ENCODE assay signal across 1 cellular context in the genomic region with DNA sequence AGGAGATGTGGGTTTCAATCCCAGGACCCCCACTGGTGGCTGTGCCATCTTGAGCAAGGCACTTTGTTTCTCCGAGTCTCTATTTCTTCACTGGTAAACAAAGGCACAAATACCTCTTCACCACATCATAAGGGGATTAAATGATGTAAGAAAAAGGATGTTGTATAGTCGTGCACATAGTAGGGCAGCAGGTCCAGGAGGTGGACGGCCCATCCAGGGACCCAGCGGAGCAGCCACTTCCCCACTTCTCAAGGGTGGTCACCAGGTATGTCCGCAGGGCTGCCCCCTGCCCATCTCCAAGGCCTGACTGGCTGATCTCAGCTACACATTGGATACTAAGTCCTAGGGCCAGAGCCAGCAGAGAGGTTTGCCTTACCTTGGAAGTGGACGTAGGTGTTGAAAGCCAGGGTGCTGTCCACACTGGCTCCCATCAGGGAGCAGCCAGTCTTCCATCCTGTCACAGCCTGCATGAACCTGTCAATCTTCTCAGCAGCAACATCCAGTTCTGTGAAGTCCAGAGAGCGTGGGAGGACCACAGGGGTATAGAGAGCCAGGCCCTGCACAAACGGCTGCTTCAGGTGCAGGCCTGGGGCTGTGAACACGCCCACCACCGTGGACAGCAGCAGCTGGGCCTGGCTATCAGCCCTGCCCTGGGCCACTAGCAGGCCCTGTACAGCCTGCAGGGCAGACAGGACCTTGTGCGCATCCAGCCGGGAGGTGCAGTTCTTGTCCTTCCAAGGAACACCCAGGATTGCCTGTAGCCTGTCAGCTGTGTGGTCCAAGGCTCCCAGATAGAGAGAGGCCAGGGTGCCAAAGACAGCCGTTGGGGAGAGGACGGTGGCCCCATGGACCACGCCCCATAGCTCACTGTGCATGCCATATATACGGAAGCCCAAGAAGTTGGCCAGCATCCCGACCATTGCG.
A peak's percentile ranks its signal among the peaks of the same experiment; 100 is the strongest.
TF ChIP-seq lines count a peak whose summit lies in the region.

No MANE protein-coding gene starts in this region.

TF ChIP-seq in HepG2, 621 proteins besides CTCF, POLR2A, EP300 and RAD21 (continued from another document and continues in another):
- TF ChIP-seq, protein P1, sequence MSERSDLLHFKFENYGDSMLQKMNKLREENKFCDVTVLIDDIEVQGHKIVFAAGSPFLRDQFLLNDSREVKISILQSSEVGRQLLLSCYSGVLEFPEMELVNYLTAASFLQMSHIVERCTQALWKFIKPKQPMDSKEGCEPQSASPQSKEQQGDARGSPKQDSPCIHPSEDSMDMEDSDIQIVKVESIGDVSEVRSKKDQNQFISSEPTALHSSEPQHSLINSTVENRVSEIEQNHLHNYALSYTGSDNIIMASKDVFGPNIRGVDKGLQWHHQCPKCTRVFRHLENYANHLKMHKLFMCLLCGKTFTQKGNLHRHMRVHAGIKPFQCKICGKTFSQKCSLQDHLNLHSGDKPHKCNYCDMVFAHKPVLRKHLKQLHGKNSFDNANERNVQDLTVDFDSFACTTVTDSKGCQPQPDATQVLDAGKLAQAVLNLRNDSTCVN (CRISPR knock-in tag; IDR thresholded peaks at IDR 0.05; ENCODE audit: borderline replicate concordance): no peak
- TF ChIP-seq ZNF274 (CRISPR knock-in tag; IDR thresholded peaks at IDR 0.05): no peak
- TF ChIP-seq SAFB2 (CRISPR knock-in tag; IDR thresholded peaks at IDR 0.05; ENCODE audit: borderline replicate concordance, low read depth): no peak; the same call in 1 of the 2 replicates
- TF ChIP-seq, protein P2, sequence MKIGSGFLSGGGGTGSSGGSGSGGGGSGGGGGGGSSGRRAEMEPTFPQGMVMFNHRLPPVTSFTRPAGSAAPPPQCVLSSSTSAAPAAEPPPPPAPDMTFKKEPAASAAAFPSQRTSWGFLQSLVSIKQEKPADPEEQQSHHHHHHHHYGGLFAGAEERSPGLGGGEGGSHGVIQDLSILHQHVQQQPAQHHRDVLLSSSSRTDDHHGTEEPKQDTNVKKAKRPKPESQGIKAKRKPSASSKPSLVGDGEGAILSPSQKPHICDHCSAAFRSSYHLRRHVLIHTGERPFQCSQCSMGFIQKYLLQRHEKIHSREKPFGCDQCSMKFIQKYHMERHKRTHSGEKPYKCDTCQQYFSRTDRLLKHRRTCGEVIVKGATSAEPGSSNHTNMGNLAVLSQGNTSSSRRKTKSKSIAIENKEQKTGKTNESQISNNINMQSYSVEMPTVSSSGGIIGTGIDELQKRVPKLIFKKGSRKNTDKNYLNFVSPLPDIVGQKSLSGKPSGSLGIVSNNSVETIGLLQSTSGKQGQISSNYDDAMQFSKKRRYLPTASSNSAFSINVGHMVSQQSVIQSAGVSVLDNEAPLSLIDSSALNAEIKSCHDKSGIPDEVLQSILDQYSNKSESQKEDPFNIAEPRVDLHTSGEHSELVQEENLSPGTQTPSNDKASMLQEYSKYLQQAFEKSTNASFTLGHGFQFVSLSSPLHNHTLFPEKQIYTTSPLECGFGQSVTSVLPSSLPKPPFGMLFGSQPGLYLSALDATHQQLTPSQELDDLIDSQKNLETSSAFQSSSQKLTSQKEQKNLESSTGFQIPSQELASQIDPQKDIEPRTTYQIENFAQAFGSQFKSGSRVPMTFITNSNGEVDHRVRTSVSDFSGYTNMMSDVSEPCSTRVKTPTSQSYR (CRISPR knock-in tag; IDR thresholded peaks at IDR 0.05; ENCODE audit: borderline replicate concordance): no peak
- no peak for TF ChIP-seq ZC3H4 (CRISPR knock-in tag; IDR thresholded peaks at IDR 0.05; ENCODE audit: borderline replicate concordance)
- TF ChIP-seq ZNF772 (CRISPR knock-in tag; IDR thresholded peaks at IDR 0.05): no peak
- TF ChIP-seq ZNF766 (CRISPR knock-in tag; IDR thresholded peaks at IDR 0.05; ENCODE audit: borderline replicate concordance): no peak
- TF ChIP-seq CEBPB (IDR thresholded peaks at IDR 0.05; ENCODE audit: borderline replicate concordance, low read depth, low read length): no peak
- peak; percentile 7; the same call in 1 of the 2 replicates for TF ChIP-seq ZSCAN25 (CRISPR knock-in tag; IDR thresholded peaks at IDR 0.05)
- no peak for TF ChIP-seq EED (CRISPR knock-in tag; IDR thresholded peaks at IDR 0.05)
- TF ChIP-seq, protein P3, sequence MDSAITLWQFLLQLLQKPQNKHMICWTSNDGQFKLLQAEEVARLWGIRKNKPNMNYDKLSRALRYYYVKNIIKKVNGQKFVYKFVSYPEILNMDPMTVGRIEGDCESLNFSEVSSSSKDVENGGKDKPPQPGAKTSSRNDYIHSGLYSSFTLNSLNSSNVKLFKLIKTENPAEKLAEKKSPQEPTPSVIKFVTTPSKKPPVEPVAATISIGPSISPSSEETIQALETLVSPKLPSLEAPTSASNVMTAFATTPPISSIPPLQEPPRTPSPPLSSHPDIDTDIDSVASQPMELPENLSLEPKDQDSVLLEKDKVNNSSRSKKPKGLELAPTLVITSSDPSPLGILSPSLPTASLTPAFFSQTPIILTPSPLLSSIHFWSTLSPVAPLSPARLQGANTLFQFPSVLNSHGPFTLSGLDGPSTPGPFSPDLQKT (CRISPR knock-in tag; IDR thresholded peaks at IDR 0.05; ENCODE audit: borderline replicate concordance): no peak
- TF ChIP-seq, protein P4, sequence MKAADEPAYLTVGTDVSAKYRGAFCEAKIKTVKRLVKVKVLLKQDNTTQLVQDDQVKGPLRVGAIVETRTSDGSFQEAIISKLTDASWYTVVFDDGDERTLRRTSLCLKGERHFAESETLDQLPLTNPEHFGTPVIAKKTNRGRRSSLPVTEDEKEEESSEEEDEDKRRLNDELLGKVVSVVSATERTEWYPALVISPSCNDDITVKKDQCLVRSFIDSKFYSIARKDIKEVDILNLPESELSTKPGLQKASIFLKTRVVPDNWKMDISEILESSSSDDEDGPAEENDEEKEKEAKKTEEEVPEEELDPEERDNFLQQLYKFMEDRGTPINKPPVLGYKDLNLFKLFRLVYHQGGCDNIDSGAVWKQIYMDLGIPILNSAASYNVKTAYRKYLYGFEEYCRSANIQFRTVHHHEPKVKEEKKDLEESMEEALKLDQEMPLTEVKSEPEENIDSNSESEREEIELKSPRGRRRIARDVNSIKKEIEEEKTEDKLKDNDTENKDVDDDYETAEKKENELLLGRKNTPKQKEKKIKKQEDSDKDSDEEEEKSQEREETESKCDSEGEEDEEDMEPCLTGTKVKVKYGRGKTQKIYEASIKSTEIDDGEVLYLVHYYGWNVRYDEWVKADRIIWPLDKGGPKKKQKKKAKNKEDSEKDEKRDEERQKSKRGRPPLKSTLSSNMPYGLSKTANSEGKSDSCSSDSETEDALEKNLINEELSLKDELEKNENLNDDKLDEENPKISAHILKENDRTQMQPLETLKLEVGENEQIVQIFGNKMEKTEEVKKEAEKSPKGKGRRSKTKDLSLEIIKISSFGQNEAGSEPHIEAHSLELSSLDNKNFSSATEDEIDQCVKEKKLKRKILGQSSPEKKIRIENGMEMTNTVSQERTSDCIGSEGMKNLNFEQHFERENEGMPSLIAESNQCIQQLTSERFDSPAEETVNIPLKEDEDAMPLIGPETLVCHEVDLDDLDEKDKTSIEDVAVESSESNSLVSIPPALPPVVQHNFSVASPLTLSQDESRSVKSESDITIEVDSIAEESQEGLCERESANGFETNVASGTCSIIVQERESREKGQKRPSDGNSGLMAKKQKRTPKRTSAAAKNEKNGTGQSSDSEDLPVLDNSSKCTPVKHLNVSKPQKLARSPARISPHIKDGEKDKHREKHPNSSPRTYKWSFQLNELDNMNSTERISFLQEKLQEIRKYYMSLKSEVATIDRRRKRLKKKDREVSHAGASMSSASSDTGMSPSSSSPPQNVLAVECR (CRISPR knock-in tag; IDR thresholded peaks at IDR 0.05; ENCODE audit: borderline replicate concordance): peak; percentile 81
- TF ChIP-seq, protein P5, sequence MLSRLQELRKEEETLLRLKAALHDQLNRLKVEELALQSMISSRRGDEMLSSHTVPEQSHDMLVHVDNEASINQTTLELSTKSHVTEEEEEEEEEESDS (CRISPR knock-in tag; IDR thresholded peaks at IDR 0.05; ENCODE audit: borderline replicate concordance): 0 out of 2 replicates have a peak, but pooled peaks have one; percentile 24
- no peak for TF ChIP-seq ZNF7 (CRISPR knock-in tag; IDR thresholded peaks at IDR 0.05)
- TF ChIP-seq DPF2 (CRISPR knock-in tag; IDR thresholded peaks at IDR 0.05; ENCODE audit: borderline replicate concordance, low read depth): 0 out of 2 replicates have a peak, but pooled peaks have one; percentile 30
- TF ChIP-seq ZNF768 (CRISPR knock-in tag; IDR thresholded peaks at IDR 0.05): peak; percentile 16; the same call in 1 of the 2 replicates
- 0 out of 2 replicates have a peak, but pooled peaks have one; percentile 20 for TF ChIP-seq ETV5 (CRISPR knock-in tag; IDR thresholded peaks at IDR 0.05; ENCODE audit: borderline replicate concordance)
- peak; percentile 84; the same call in 1 of the 2 replicates for TF ChIP-seq KLF12 (CRISPR knock-in tag; IDR thresholded peaks at IDR 0.05; ENCODE audit: borderline replicate concordance)
- TF ChIP-seq BHLHE40 (IDR thresholded peaks at IDR 0.05; ENCODE audit: low read length): no peak
- no peak for TF ChIP-seq U2AF2 (IDR thresholded peaks at IDR 0.05; ENCODE audit: low read depth, low read length)
- TF ChIP-seq, protein P6, sequence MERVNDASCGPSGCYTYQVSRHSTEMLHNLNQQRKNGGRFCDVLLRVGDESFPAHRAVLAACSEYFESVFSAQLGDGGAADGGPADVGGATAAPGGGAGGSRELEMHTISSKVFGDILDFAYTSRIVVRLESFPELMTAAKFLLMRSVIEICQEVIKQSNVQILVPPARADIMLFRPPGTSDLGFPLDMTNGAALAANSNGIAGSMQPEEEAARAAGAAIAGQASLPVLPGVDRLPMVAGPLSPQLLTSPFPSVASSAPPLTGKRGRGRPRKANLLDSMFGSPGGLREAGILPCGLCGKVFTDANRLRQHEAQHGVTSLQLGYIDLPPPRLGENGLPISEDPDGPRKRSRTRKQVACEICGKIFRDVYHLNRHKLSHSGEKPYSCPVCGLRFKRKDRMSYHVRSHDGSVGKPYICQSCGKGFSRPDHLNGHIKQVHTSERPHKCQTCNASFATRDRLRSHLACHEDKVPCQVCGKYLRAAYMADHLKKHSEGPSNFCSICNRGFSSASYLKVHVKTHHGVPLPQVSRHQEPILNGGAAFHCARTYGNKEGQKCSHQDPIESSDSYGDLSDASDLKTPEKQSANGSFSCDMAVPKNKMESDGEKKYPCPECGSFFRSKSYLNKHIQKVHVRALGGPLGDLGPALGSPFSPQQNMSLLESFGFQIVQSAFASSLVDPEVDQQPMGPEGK (CRISPR knock-in tag; IDR thresholded peaks at IDR 0.05): no peak
- TF ChIP-seq, protein P7, sequence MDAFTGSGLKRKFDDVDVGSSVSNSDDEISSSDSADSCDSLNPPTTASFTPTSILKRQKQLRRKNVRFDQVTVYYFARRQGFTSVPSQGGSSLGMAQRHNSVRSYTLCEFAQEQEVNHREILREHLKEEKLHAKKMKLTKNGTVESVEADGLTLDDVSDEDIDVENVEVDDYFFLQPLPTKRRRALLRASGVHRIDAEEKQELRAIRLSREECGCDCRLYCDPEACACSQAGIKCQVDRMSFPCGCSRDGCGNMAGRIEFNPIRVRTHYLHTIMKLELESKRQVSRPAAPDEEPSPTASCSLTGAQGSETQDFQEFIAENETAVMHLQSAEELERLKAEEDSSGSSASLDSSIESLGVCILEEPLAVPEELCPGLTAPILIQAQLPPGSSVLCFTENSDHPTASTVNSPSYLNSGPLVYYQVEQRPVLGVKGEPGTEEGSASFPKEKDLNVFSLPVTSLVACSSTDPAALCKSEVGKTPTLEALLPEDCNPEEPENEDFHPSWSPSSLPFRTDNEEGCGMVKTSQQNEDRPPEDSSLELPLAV (CRISPR knock-in tag; conservative IDR thresholded peaks at IDR 0.05; ENCODE audit: low read depth): no peak
- TF ChIP-seq IRX3 (CRISPR knock-in tag; IDR thresholded peaks at IDR 0.05; ENCODE audit: borderline replicate concordance, low read depth): 0 out of 2 replicates have a peak, but pooled peaks have one; percentile 27
- 0 out of 2 replicates have a peak, but pooled peaks have one; percentile 47 for TF ChIP-seq SIN3A (IDR thresholded peaks at IDR 0.05; ENCODE audit: borderline replicate concordance, low read depth, low read length)
- TF ChIP-seq MEIS2 (CRISPR knock-in tag; IDR thresholded peaks at IDR 0.05): 0 out of 2 replicates have a peak, but pooled peaks have one; percentile 22
- TF ChIP-seq TBP (CRISPR knock-in tag; IDR thresholded peaks at IDR 0.05): no peak
- TF ChIP-seq ZC3H13 (CRISPR knock-in tag; IDR thresholded peaks at IDR 0.05): peak; percentile 90
- TF ChIP-seq MED1 (CRISPR knock-in tag; IDR thresholded peaks at IDR 0.05): peak; percentile 33; the same call in 1 of the 2 replicates
- TF ChIP-seq NPAS2 (CRISPR knock-in tag; IDR thresholded peaks at IDR 0.05; ENCODE audit: borderline replicate concordance): no peak
- TF ChIP-seq HIVEP1 (CRISPR knock-in tag; IDR thresholded peaks at IDR 0.05): peak; percentile 40
- TF ChIP-seq PHB2 (IDR thresholded peaks at IDR 0.05; ENCODE audit: partially characterized antibody): no peak
- peak; percentile 22; the same call in 1 of the 2 replicates for TF ChIP-seq TSC22D2 (CRISPR knock-in tag; IDR thresholded peaks at IDR 0.05; ENCODE audit: borderline replicate concordance)
- TF ChIP-seq ZNF564 (CRISPR knock-in tag; IDR thresholded peaks at IDR 0.05): 0 out of 2 replicates have a peak, but pooled peaks have one; percentile 39
- TF ChIP-seq, protein P8, sequence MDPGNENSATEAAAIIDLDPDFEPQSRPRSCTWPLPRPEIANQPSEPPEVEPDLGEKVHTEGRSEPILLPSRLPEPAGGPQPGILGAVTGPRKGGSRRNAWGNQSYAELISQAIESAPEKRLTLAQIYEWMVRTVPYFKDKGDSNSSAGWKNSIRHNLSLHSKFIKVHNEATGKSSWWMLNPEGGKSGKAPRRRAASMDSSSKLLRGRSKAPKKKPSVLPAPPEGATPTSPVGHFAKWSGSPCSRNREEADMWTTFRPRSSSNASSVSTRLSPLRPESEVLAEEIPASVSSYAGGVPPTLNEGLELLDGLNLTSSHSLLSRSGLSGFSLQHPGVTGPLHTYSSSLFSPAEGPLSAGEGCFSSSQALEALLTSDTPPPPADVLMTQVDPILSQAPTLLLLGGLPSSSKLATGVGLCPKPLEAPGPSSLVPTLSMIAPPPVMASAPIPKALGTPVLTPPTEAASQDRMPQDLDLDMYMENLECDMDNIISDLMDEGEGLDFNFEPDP (CRISPR knock-in tag; conservative IDR thresholded peaks at IDR 0.05): no peak
- TF ChIP-seq, protein P9, sequence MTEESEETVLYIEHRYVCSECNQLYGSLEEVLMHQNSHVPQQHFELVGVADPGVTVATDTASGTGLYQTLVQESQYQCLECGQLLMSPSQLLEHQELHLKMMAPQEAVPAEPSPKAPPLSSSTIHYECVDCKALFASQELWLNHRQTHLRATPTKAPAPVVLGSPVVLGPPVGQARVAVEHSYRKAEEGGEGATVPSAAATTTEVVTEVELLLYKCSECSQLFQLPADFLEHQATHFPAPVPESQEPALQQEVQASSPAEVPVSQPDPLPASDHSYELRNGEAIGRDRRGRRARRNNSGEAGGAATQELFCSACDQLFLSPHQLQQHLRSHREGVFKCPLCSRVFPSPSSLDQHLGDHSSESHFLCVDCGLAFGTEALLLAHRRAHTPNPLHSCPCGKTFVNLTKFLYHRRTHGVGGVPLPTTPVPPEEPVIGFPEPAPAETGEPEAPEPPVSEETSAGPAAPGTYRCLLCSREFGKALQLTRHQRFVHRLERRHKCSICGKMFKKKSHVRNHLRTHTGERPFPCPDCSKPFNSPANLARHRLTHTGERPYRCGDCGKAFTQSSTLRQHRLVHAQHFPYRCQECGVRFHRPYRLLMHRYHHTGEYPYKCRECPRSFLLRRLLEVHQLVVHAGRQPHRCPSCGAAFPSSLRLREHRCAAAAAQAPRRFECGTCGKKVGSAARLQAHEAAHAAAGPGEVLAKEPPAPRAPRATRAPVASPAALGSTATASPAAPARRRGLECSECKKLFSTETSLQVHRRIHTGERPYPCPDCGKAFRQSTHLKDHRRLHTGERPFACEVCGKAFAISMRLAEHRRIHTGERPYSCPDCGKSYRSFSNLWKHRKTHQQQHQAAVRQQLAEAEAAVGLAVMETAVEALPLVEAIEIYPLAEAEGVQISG (CRISPR knock-in tag; IDR thresholded peaks at IDR 0.05): peak; percentile 45; the same call in 1 of the 2 replicates
